In genomic region chr15:45705510-45706473, GRCh38 we compare ENCODE assay signal across 8 cellular contexts.
A peak's percentile ranks its signal among the peaks of the same experiment; 100 is the strongest.
DNase-seq lines count a peak whose midpoint lies in the region; ATAC-seq, FAIRE-seq and TF ChIP-seq lines count a peak whose summit lies in the region.

No MANE protein-coding gene starts in this region.

- CTCF ChIA-PET in GM12878 (lab: Yijun Ruan, JAX), result interaction anchor here (0.6 to 2.5 kb wide), 36 partner anchors 8 to 1073 kb away, joined by 3 to 38 read pairs (median 4); no protein-coding TSS in a partner anchor

- BruUV-seq in GM12878 (replicated peaks; lab: Mats Ljungman, UMichigan), result no TSS peak

- intact Hi-C loops in GM12878 (cut with micrococcal nuclease; ENCODE audit: unreplicated experiment), result loop anchor here (5.0 to 10.0 kb wide), 2 partner anchors 87 to 599 kb away; no protein-coding TSS in a partner anchor
- intact Hi-C loops in sigmoid colon (cut with DNase I), result no loop called here

- H3K27me3 ChIP-seq in GM12878 (replicated peaks in 1 of 2; ENCODE audit: control insufficient read depth in 2 of 2, insufficient read depth in 2 of 2, low read length in 1 of 2), result peaks cover 3 to 4% of the 10 kb centered on the region in 2 experiments; a peak in 2 of 4 replicates
- H3K27me3 ChIP-seq in iPS DF 6.9 (ENCODE audit: control insufficient read depth, insufficient read depth, low read length), result no peaks in the 10 kb centered on the region
- no peaks in the 10 kb centered on the region for H3K27me3 ChIP-seq in sigmoid colon

- TF ChIP-seq RAD21 in GM12878 (IDR thresholded peaks at IDR 0.05; ENCODE audit: insufficient read depth, low read depth, low read length), result peak; percentile 61

- peak overlapping the region; percentile 96 for H2AFZ ChIP-seq in GM12878 (ENCODE audit: control insufficient read depth, low read depth, low read length)

- TF ChIP-seq EP300 in GM12878 (IDR thresholded peaks at IDR 0.05; ENCODE audit: borderline replicate concordance in 1 of 2, control insufficient read depth in 1 of 2, low read depth in 2 of 2, low read length in 2 of 2) (no peak), sigmoid colon (IDR thresholded peaks at IDR 0.05) (no peak)

- TF ChIP-seq CTCF in GM12878 (IDR thresholded peaks at IDR 0.05 in 2 of 3, conservative IDR thresholded peaks at IDR 0.05 in 1 of 3; ENCODE audit: control insufficient read depth in 2 of 3, extremely low read depth in 1 of 3, insufficient read depth in 1 of 3, low read depth in 3 of 3, low read length in 3 of 3) (peak; percentile 86 to 89 (median 88)), sigmoid colon (IDR thresholded peaks at IDR 0.05) (peak; percentile 74 to 91 (median 90))

- H3K36me3 ChIP-seq in GM12878 (ENCODE audit: control insufficient read depth in 2 of 2, insufficient read depth in 2 of 2, low read length in 1 of 2), result no peaks in the 10 kb centered on the region
- no peaks in the 10 kb centered on the region for H3K36me3 ChIP-seq in iPS DF 6.9 (ENCODE audit: control insufficient read depth, insufficient read depth, low read length)
- H3K36me3 ChIP-seq in sigmoid colon, result no peaks in the 10 kb centered on the region

- ATAC-seq in GM18502 (IDR thresholded peaks at IDR 0.05; ENCODE audit: poor library complexity, unreplicated experiment) (peak; percentile 91), HG02970 (IDR thresholded peaks at IDR 0.05; ENCODE audit: low FRiP score, unreplicated experiment) (peak; percentile 86), GM12878 (peak; percentile 94)

- H3K9ac ChIP-seq in GM12878 (ENCODE audit: control insufficient read depth, insufficient read depth, low read length), result peak overlapping the region; percentile 48

- H3K4me2 ChIP-seq in GM12878 (ENCODE audit: control insufficient read depth, insufficient read depth), result peak overlapping the region; percentile 98

- SMC1A ChIA-PET in GM12878 (lab: Charles Lee; ENCODE audit: uncharacterized antibody, unreplicated experiment), result interaction anchor here (0.9 to 2.3 kb wide), 10 partner anchors 9 to 592 kb away, joined by 3 to 14 read pairs (median 5); no protein-coding TSS in a partner anchor

- DNase-seq in NCI-H1694 treated with DMSO at 0.1 percent for 48 hours (lab: John Stamatoyannopoulos, UW), result peak; percentile 74
- DNase-seq in T1000 (lab: John Stamatoyannopoulos, UW), result peak; percentile 55
- peak; percentile 63 for DNase-seq in GM12878 (ENCODE audit: low read depth, low spot score)
- DNase-seq in iPS DF 6.9 (ENCODE audit: low read depth, low spot score), result peak; percentile 75
- peak; percentile 91 for DNase-seq in sigmoid colon
- DNase-seq in GOT3 (lab: John Stamatoyannopoulos, UW), result no peak

- RAD21 ChIA-PET in GM12878 (lab: Charles Lee; ENCODE audit: unreplicated experiment), result interaction anchor here (0.6 to 1.9 kb wide), 11 partner anchors 9 to 95 kb away, joined by 3 to 10 read pairs (median 3); no protein-coding TSS in a partner anchor

- H3K9me3 ChIP-seq in GM12878 (replicated peaks; ENCODE audit: control insufficient read depth, insufficient read depth, low read length) (no peaks in the 10 kb centered on the region), iPS DF 6.9 (ENCODE audit: control insufficient read depth, insufficient read depth, low read length) (no peaks in the 10 kb centered on the region), sigmoid colon (no peaks in the 10 kb centered on the region)

- peak overlapping the region; percentile 67 for H3K4me3 ChIP-seq in GM12878
- H3K4me3 ChIP-seq in iPS DF 6.9 (ENCODE audit: low read length), result peak overlapping the region; percentile 73; the same call in 1 of the 2 replicates
- H3K4me3 ChIP-seq in sigmoid colon, result peak overlapping the region; percentile 30 to 56 (median 48)

- H4K20me1 ChIP-seq in GM12878 (ENCODE audit: control insufficient read depth, insufficient read depth), result no peaks in the 10 kb centered on the region

- in situ Hi-C loops in GM12878 (cut with MboI), result loop anchor here (5.0 kb wide), 1 partner anchor 82 kb away; no protein-coding TSS in a partner anchor

- peak; percentile 100 for FAIRE-seq in GM12878 (lab: Jason Lieb, UNC)

- H3K79me2 ChIP-seq in GM12878 (ENCODE audit: control insufficient read depth, insufficient read depth, low read length), result no peaks in the 10 kb centered on the region

- no peak for TF ChIP-seq POLR2A in GM12878 (IDR thresholded peaks at IDR 0.05; ENCODE audit: low read depth, low read length)
- no peak for TF ChIP-seq POLR2A in sigmoid colon (IDR thresholded peaks at IDR 0.05)

- no peak overlapping the region for H3K27ac ChIP-seq in GM12878 (ENCODE audit: control insufficient read depth, insufficient read depth)
- H3K27ac ChIP-seq in iPS DF 6.9 (ENCODE audit: low read length), result no peak overlapping the region
- peak overlapping the region in 3 of 4 donors; percentile 41 to 71 (median 65) for H3K27ac ChIP-seq in sigmoid colon

- POLR2A ChIA-PET in GM12878 (lab: Charles Lee), result interaction anchor here (0.6 to 0.9 kb wide), 2 partner anchors 72 to 88 kb away, joined by 3 read pairs; no protein-coding TSS in a partner anchor

- peaks cover 3% of the 10 kb centered on the region; the same call in 1 of the 2 replicates for H3K4me1 ChIP-seq in GM12878 (ENCODE audit: control insufficient read depth, insufficient read depth, low read length)
- no peaks in the 10 kb centered on the region for H3K4me1 ChIP-seq in iPS DF 6.9 (ENCODE audit: control insufficient read depth, insufficient read depth, low read length)
- peaks cover 0 to 28% (median 25%) of the 10 kb centered on the region in 4 donors for H3K4me1 ChIP-seq in sigmoid colon

- WGBS in GM12878 (ENCODE audit: insufficient coverage, insufficient replicate concordance, low lambda C conversion rate, missing lambda C conversion rate), result 0% methylated on average over 15 of the region's 15 CpGs
- no CpG with 5 or more reads among the region's 15 CpGs for WGBS in iPS DF 6.9 (ENCODE audit: insufficient coverage, insufficient read length)
- WGBS in sigmoid colon, 2 donors, result 1 to 3% methylated on average over 15 of the region's 15 CpGs

TF ChIP-seq in GM12878, 131 proteins besides CTCF, POLR2A, EP300 and RAD21 (continues in another document):
- peak; percentile 52 for TF ChIP-seq SKIL (IDR thresholded peaks at IDR 0.05; ENCODE audit: low read depth, poor library complexity, severe bottlenecking)
- TF ChIP-seq ZSCAN29 (IDR thresholded peaks at IDR 0.05), result no peak
- TF ChIP-seq RB1 (IDR thresholded peaks at IDR 0.05; ENCODE audit: borderline replicate concordance), result no peak; the same call in 1 of the 2 replicates
- no peak for TF ChIP-seq HDAC6 (IDR thresholded peaks at IDR 0.05; ENCODE audit: unreplicated experiment)
- TF ChIP-seq TBL1XR1 (IDR thresholded peaks at IDR 0.05; ENCODE audit: low read depth, low read length), result no peak
- no peak for TF ChIP-seq KDM1A (IDR thresholded peaks at IDR 0.05; ENCODE audit: borderline replicate concordance)
- peak; percentile 49; the same call in 1 of the 2 replicates for TF ChIP-seq YY1 (IDR thresholded peaks at IDR 0.05; ENCODE audit: low read depth, low read length)
- no peak for TF ChIP-seq REST (IDR thresholded peaks at IDR 0.05; ENCODE audit: low read depth, low read length)

Comparison
In these comparisons a context has a peak if more than half of its experiments do, and no peak if none do; other contexts are left out.
1. H3K27ac ChIP-seq: peak in sigmoid colon (3 of 4); none in GM12878 (single experiment) and iPS DF 6.9 (single experiment).
2. Peak in every context shown above with its lines, with median percentiles within 50 percentile points of each other: ATAC-seq and H3K4me3 ChIP-seq.